In the genomic region with DNA sequence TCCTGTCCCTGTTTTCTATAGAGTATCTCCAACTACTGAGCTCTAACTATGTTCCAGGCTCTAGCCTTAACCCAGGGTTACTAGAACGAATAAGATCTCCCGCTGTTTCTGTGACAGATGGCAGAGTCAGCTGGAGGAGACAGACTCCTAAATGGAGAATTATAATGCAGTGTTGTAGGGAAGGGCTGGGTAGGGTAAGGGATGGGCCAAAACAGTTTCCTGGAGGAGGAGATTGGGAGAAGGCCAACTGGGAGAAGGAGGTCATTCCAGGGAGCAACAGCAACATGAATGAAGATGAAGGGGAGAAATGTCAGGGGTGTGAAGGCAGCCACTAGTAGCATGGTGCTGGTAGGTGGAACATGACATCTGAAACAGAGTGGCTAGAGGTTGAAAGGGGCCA, we compare ENCODE assay signal across 1 cellular context.
TF ChIP-seq lines count a peak whose summit lies in the region.

No MANE protein-coding gene starts in this region.

TF ChIP-seq in HepG2, 621 proteins besides CTCF, POLR2A, EP300 and RAD21 (continued from another document):
- TF ChIP-seq, protein P1, sequence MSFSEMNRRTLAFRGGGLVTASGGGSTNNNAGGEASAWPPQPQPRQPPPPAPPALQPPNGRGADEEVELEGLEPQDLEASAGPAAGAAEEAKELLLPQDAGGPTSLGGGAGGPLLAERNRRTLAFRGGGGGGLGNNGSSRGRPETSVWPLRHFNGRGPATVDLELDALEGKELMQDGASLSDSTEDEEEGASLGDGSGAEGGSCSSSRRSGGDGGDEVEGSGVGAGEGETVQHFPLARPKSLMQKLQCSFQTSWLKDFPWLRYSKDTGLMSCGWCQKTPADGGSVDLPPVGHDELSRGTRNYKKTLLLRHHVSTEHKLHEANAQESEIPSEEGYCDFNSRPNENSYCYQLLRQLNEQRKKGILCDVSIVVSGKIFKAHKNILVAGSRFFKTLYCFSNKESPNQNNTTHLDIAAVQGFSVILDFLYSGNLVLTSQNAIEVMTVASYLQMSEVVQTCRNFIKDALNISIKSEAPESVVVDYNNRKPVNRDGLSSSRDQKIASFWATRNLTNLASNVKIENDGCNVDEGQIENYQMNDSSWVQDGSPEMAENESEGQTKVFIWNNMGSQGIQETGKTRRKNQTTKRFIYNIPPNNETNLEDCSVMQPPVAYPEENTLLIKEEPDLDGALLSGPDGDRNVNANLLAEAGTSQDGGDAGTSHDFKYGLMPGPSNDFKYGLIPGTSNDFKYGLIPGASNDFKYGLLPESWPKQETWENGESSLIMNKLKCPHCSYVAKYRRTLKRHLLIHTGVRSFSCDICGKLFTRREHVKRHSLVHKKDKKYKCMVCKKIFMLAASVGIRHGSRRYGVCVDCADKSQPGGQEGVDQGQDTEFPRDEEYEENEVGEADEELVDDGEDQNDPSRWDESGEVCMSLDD (CRISPR knock-in tag; IDR thresholded peaks at IDR 0.05; ENCODE audit: borderline replicate concordance) = no peak
- TF ChIP-seq RXRA (CRISPR knock-in tag; IDR thresholded peaks at IDR 0.05) (no peak), HNF4G (IDR thresholded peaks at IDR 0.05; ENCODE audit: borderline replicate concordance, low read depth, low read length) (no peak), HNF4G (CRISPR knock-in tag; IDR thresholded peaks at IDR 0.05; ENCODE audit: borderline replicate concordance, low read depth) (no peak), ZNF558 (CRISPR knock-in tag; IDR thresholded peaks at IDR 0.05; ENCODE audit: borderline replicate concordance) (no peak), ZSCAN30 (CRISPR knock-in tag; IDR thresholded peaks at IDR 0.05) (no peak)
- TF ChIP-seq, protein P2, sequence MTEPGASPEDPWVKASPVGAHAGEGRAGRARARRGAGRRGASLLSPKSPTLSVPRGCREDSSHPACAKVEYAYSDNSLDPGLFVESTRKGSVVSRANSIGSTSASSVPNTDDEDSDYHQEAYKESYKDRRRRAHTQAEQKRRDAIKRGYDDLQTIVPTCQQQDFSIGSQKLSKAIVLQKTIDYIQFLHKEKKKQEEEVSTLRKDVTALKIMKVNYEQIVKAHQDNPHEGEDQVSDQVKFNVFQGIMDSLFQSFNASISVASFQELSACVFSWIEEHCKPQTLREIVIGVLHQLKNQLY (CRISPR knock-in tag; IDR thresholded peaks at IDR 0.05) = no peak
